Comparison of ENCODE assay signal across 1 cellular context in genomic region chr10:84328303-84329093, GRCh38.
A peak's percentile ranks its signal among the peaks of the same experiment; 100 is the strongest.
TF ChIP-seq lines count a peak whose summit lies in the region.

Gene CCSER2 (plus strand): TSS chr10:84328589. CDS start chr10:84371053, 42,464 bp downstream.

TF ChIP-seq in HepG2, 621 proteins besides CTCF, POLR2A, EP300 and RAD21 (continued from another document and continues in another):
- TF ChIP-seq UBTF (CRISPR knock-in tag; IDR thresholded peaks at IDR 0.05) (peak; percentile 90; the same call in 1 of the 2 replicates), SP2 (CRISPR knock-in tag; IDR thresholded peaks at IDR 0.05) (no peak; the same call in 1 of the 2 replicates), BATF2 (CRISPR knock-in tag; IDR thresholded peaks at IDR 0.05) (no peak), ZNF574 (CRISPR knock-in tag; IDR thresholded peaks at IDR 0.05) (peak; percentile 95), HNRNPH1 (optimal IDR thresholded peaks at IDR 0.05; ENCODE audit: low read depth, low read length) (no peak), TCF12 (IDR thresholded peaks at IDR 0.05) (no peak), TCF12 (CRISPR knock-in tag; IDR thresholded peaks at IDR 0.05) (no peak), ZNF776 (CRISPR knock-in tag; IDR thresholded peaks at IDR 0.05) (peak; percentile 61; the same call in 1 of the 2 replicates), SAP130 (CRISPR knock-in tag; IDR thresholded peaks at IDR 0.05; ENCODE audit: low read depth) (peak; percentile 79), ZNF331 (CRISPR knock-in tag; IDR thresholded peaks at IDR 0.05) (peak; percentile 24; the same call in 1 of the 2 replicates), SKI (IDR thresholded peaks at IDR 0.05; ENCODE audit: partially characterized antibody) (peak; percentile 40), NCOR1 (IDR thresholded peaks at IDR 0.05; ENCODE audit: borderline replicate concordance, low read length) (no peak), ZNF720 (CRISPR knock-in tag; IDR thresholded peaks at IDR 0.05) (no peak), ZNF343 (CRISPR knock-in tag; IDR thresholded peaks at IDR 0.05) (peak; percentile 38; the same call in 1 of the 2 replicates), TARDBP (CRISPR knock-in tag; IDR thresholded peaks at IDR 0.05) (0 out of 2 replicates have a peak, but pooled peaks have one; percentile 48), SNRNP70 (IDR thresholded peaks at IDR 0.05; ENCODE audit: low read depth, low read length) (no peak), DNMT1 (CRISPR knock-in tag; IDR thresholded peaks at IDR 0.05) (0 out of 2 replicates have a peak, but pooled peaks have one; percentile 69), ZFYVE20 (CRISPR knock-in tag; IDR thresholded peaks at IDR 0.05; ENCODE audit: borderline replicate concordance, low read depth) (peak; percentile 37; the same call in 1 of the 2 replicates), STAG1 (CRISPR knock-in tag; IDR thresholded peaks at IDR 0.05) (no peak), SKIL (CRISPR knock-in tag; IDR thresholded peaks at IDR 0.05; ENCODE audit: borderline replicate concordance) (no peak), ZNF282 (IDR thresholded peaks at IDR 0.05; ENCODE audit: partially characterized antibody) (no peak), ZNF780A (CRISPR knock-in tag; IDR thresholded peaks at IDR 0.05) (no peak), ZNF337 (CRISPR knock-in tag; IDR thresholded peaks at IDR 0.05; ENCODE audit: borderline replicate concordance, low read depth) (no peak), ARID5B (CRISPR knock-in tag; IDR thresholded peaks at IDR 0.05) (no peak), HOXA5 (CRISPR knock-in tag; IDR thresholded peaks at IDR 0.05) (0 out of 2 replicates have a peak, but pooled peaks have one; percentile 20), NR3C1 (CRISPR knock-in tag; IDR thresholded peaks at IDR 0.05) (no peak), TRAFD1 (CRISPR knock-in tag; IDR thresholded peaks at IDR 0.05; ENCODE audit: borderline replicate concordance) (no peak), ARID4A (CRISPR knock-in tag; IDR thresholded peaks at IDR 0.05; ENCODE audit: borderline replicate concordance) (peak; percentile 43; the same call in 1 of the 2 replicates), ZNF30 (CRISPR knock-in tag; IDR thresholded peaks at IDR 0.05) (no peak), KDM3A (CRISPR knock-in tag; IDR thresholded peaks at IDR 0.05; ENCODE audit: low read depth) (0 out of 2 replicates have a peak, but pooled peaks have one; percentile 46), ZIK1 (CRISPR knock-in tag; IDR thresholded peaks at IDR 0.05; ENCODE audit: borderline replicate concordance, low read depth) (peak; percentile 62; the same call in 1 of the 2 replicates), NFE2 (CRISPR knock-in tag; IDR thresholded peaks at IDR 0.05) (no peak), ZNF24 (IDR thresholded peaks at IDR 0.05) (no peak), PHF8 (CRISPR knock-in tag; IDR thresholded peaks at IDR 0.05) (peak; percentile 60), ZBTB7A (CRISPR knock-in tag; IDR thresholded peaks at IDR 0.05) (no peak), TP53 (CRISPR knock-in tag; conservative IDR thresholded peaks at IDR 0.05) (no peak), BRD4 (CRISPR knock-in tag; IDR thresholded peaks at IDR 0.05) (peak; percentile 38; the same call in 1 of the 2 replicates), ZNF121 (CRISPR knock-in tag; IDR thresholded peaks at IDR 0.05) (peak; percentile 97), ZFP91 (CRISPR knock-in tag; IDR thresholded peaks at IDR 0.05; ENCODE audit: borderline replicate concordance) (no peak), NCOA5 (CRISPR knock-in tag; IDR thresholded peaks at IDR 0.05) (no peak), RBM39 (IDR thresholded peaks at IDR 0.05; ENCODE audit: low read depth, low read length, poor library complexity, severe bottlenecking) (no peak), NFE2L1 (CRISPR knock-in tag; IDR thresholded peaks at IDR 0.05; ENCODE audit: borderline replicate concordance) (no peak), SALL1 (CRISPR knock-in tag; IDR thresholded peaks at IDR 0.05) (peak; percentile 66), MXD3 (CRISPR knock-in tag; IDR thresholded peaks at IDR 0.05) (no peak)
